In genomic region chr2:69310267-69310666, GRCh38 we compare ENCODE assay signal across 18 cellular contexts.
DNase-seq lines count a peak whose midpoint lies in the region; ATAC-seq and TF ChIP-seq lines count a peak whose summit lies in the region.
"Had no signal": no experiment of that assay in that cellular context is flagged by ENCODE, and none has a peak within 500 bp of the region (broad histone marks: within the 10 kb centered on the region; RNA-seq: fewer than 3 reads in every experiment).

No MANE protein-coding gene starts in this region.

- no peak overlapping the region for H4K8ac ChIP-seq in neuronal stem cell (ENCODE audit: low read depth, low read length)

- no peaks in the 10 kb centered on the region for H3K9me3 ChIP-seq in T-helper 17 cell (ENCODE audit: control insufficient read depth, low read length, poor library complexity, severe bottlenecking)
- H3K9me3 ChIP-seq in esophagus muscularis mucosa, result peaks cover 0 to 7% (median 2%) of the 10 kb centered on the region in 4 donors
- peaks cover 0 to 3% of the 10 kb centered on the region in 2 donors for H3K9me3 ChIP-seq in neuronal stem cell (replicated peaks in 1 of 2; ENCODE audit: control insufficient read depth in 2 of 2, insufficient read depth in 1 of 2, low read depth in 1 of 2, low read length in 2 of 2)
- no peaks in the 10 kb centered on the region for H3K9me3 ChIP-seq in thyroid gland

- peaks cover 2% of the 10 kb centered on the region for H3K36me3 Mint-ChIP-seq in T-helper 17 cell (ENCODE audit: low read depth)

- peak overlapping the region; percentile 58 for H3K23ac ChIP-seq in neuronal stem cell (ENCODE audit: low read depth, low read length, poor library complexity)

- no peak overlapping the region for H2BK15ac ChIP-seq in neuronal stem cell (ENCODE audit: low read length)

- no peak overlapping the region for H2AK5ac ChIP-seq in neuronal stem cell (ENCODE audit: low read depth, low read length)

- H3K27ac ChIP-seq in esophagus muscularis mucosa (replicated peaks in 1 of 4) (peak overlapping the region; percentile 85 to 92 (median 89)), neuronal stem cell (replicated peaks; ENCODE audit: low read length) (no peak overlapping the region), thyroid gland (peak overlapping the region; percentile 8 to 70 (median 37))

- H3K36me3 ChIP-seq in esophagus muscularis mucosa (no peaks in the 10 kb centered on the region), neuronal stem cell (replicated peaks in 1 of 2; ENCODE audit: control insufficient read depth in 2 of 2, insufficient read depth in 2 of 2, low read length in 2 of 2) (no peaks in the 10 kb centered on the region), thyroid gland (no peaks in the 10 kb centered on the region)

- no peak overlapping the region for H3K9ac ChIP-seq in neuronal stem cell (ENCODE audit: low read depth, low read length, poor library complexity)

- H3K4ac ChIP-seq in neuronal stem cell (ENCODE audit: low read length), result no peak overlapping the region

- TF ChIP-seq CTCF in esophagus muscularis mucosa (IDR thresholded peaks at IDR 0.05), result no peak
- no peak for TF ChIP-seq CTCF in thyroid gland (IDR thresholded peaks at IDR 0.05)

- H2BK12ac ChIP-seq in neuronal stem cell (ENCODE audit: low read length), result no peak overlapping the region

- ATAC-seq in T-helper 17 cell, result no peak
- ATAC-seq: stimulated activated naive CD8-positive, alpha-beta T cell treated with anti-CD3 and anti-CD28 coated beads, Interleukin-15, Interleukin-2, amounts not matched to agents 100 U/mL and 50 U/mL, for 24 hours had no signal

- peak overlapping the region; percentile 61 for H3K4me3 Mint-ChIP-seq in T-helper 17 cell
- H3K4me3 Mint-ChIP-seq: CD4-positive, alpha-beta T cell had no signal

- TF ChIP-seq POLR2A in esophagus muscularis mucosa (IDR thresholded peaks at IDR 0.05; ENCODE audit: low read depth) (no peak), thyroid gland (IDR thresholded peaks at IDR 0.05) (no peak)

- H3K14ac ChIP-seq in neuronal stem cell (ENCODE audit: low read length), result peak overlapping the region; percentile 58

- H3K4me1 ChIP-seq in esophagus muscularis mucosa, result peaks cover 43 to 66% (median 61%) of the 10 kb centered on the region in 4 donors
- H3K4me1 ChIP-seq in neuronal stem cell (ENCODE audit: control insufficient read depth in 2 of 2, insufficient read depth in 1 of 2, low read depth in 1 of 2, low read length in 2 of 2), result peaks cover 6 to 10% of the 10 kb centered on the region in 2 donors
- peaks cover 15 to 38% of the 10 kb centered on the region in 2 donors for H3K4me1 ChIP-seq in thyroid gland

- WGBS in esophagus muscularis mucosa, result 80% methylated on average over 9 of the region's 12 CpGs
- no CpG with 5 or more reads among the region's 12 CpGs for WGBS in neuronal stem cell (ENCODE audit: extremely low coverage in 2 of 2, insufficient read length in 2 of 2, insufficient replicate concordance in 1 of 2), 2 donors
- WGBS in thyroid gland, 2 donors, result 92 to 95% methylated on average over 4 to 12 of the region's 12 CpGs

- H3K4me1 Mint-ChIP-seq in T-helper 17 cell, result peaks cover 34% of the 10 kb centered on the region

- no peak overlapping the region for H4K91ac ChIP-seq in neuronal stem cell (ENCODE audit: low read depth, low read length, poor library complexity)

- H3K27me3 ChIP-seq in esophagus muscularis mucosa (no peaks in the 10 kb centered on the region), neuronal stem cell (ENCODE audit: control insufficient read depth in 3 of 3, insufficient read depth in 3 of 3, low read depth in 1 of 3, low read length in 3 of 3) (peaks cover 0 to 19% (median 18%) of the 10 kb centered on the region in 3 experiments), thyroid gland (no peaks in the 10 kb centered on the region)

- H2BK5ac ChIP-seq in neuronal stem cell (ENCODE audit: low read length), result no peak overlapping the region

- H3K18ac ChIP-seq in neuronal stem cell (ENCODE audit: low read length), result peak overlapping the region; percentile 15

- H3K27ac Mint-ChIP-seq in T-helper 17 cell, result peak overlapping the region; percentile 81

- peaks cover 16% of the 10 kb centered on the region for H3K27me3 Mint-ChIP-seq in T-helper 17 cell

- H2BK120ac ChIP-seq in neuronal stem cell (ENCODE audit: low read depth, low read length), result no peak overlapping the region

- H3K79me1 ChIP-seq in neuronal stem cell (ENCODE audit: low read depth, low read length), result no peaks in the 10 kb centered on the region

- TF ChIP-seq EP300 in esophagus muscularis mucosa (IDR thresholded peaks at IDR 0.05), result no peak

- no peak overlapping the region for H3K4me3 ChIP-seq in esophagus muscularis mucosa
- no peak overlapping the region for H3K4me3 ChIP-seq in neuronal stem cell (ENCODE audit: low read length in 2 of 2)
- H3K4me3 ChIP-seq in thyroid gland (replicated peaks in 1 of 3), result no peak overlapping the region

- DNase-seq in T-helper 17 cell, result no peak
- DNase-seq in esophagus muscularis mucosa (ENCODE audit: extremely low spot score), result no peak
- DNase-seq in neuronal stem cell (ENCODE audit: low spot score), result no peak
- no peak for DNase-seq in thyroid gland
- DNase-seq in stimulated activated naive CD4-positive, alpha-beta T cell treated with Interleukin-2 at 50 U/mL for 16 hours (lab: John Stamatoyannopoulos, UW), result no peak
- no peak for DNase-seq in AML-193 (lab: John Stamatoyannopoulos, UW)
- no peak for DNase-seq in germinal center (ENCODE audit: low spot score)
- no peak for DNase-seq in UCSD-AML1 (lab: John Stamatoyannopoulos, UW; ENCODE audit: unreplicated experiment)
- DNase-seq: activated CD8-positive, alpha-beta memory T cell treated with anti-CD3 and anti-CD28 coated beads for 24 hours; activated naive CD4-positive, alpha-beta T cell; CD4-positive, alpha-beta T cell; cerebellar nuclear complex; GDM1; islet precursor cell; MM.1S; NCI-H345; stimulated activated CD4-positive, alpha-beta T cell treated with anti-CD3 and anti-CD28 coated beads, Interleukin-4, amount 100 ng/mL, for 1 hour; stimulated activated naive CD8-positive, alpha-beta T cell treated with anti-CD3 and anti-CD28 coated beads, Interleukin-15, Interleukin-2, amounts not matched to agents 100 U/mL and 50 U/mL, for 24 hours had no signal

- intact Hi-C loops in esophagus muscularis mucosa (cut with DNase I), result no loop called here
- intact Hi-C loops in thyroid gland (cut with DNase I), result no loop called here

- no peak overlapping the region for H3K4me2 ChIP-seq in neuronal stem cell (ENCODE audit: insufficient read depth, low read length, poor library complexity, severe bottlenecking)

- H2AFZ ChIP-seq in neuronal stem cell (ENCODE audit: low read length), result no peak overlapping the region
